Comparison of ENCODE assay signal across 8 cellular contexts in genomic region chr3:49462222-49462621, GRCh38. TPM values are rescaled to one million over a fixed set of nuclear protein-coding genes. Genes with fewer than 3 reads are reported as not detected.
DNase-seq lines count a peak whose midpoint lies in the region; ATAC-seq and TF ChIP-seq lines count a peak whose summit lies in the region.

No MANE protein-coding gene starts in this region.

- H3K36me3 Mint-ChIP-seq in brain = no peaks in the 10 kb centered on the region
- H3K36me3 Mint-ChIP-seq in type B pancreatic cell = no peaks in the 10 kb centered on the region

- DNase-seq in heart right ventricle (no peak), Right ventricle myocardium superior (no peak), left kidney (ENCODE audit: low read depth, low spot score) (peak; percentile 40), type B pancreatic cell (ENCODE audit: extremely low spot score, unreplicated experiment) (no peak), ureter (ENCODE audit: low spot score) (no peak), DMS153 treated with DMSO at 0.1 percent for 48 hours (lab: John Stamatoyannopoulos, UW; ENCODE audit: unreplicated experiment) (no peak)

- WGBS in heart right ventricle, 2 donors = 65 to 77% methylated on average over 3 of the region's 3 CpGs

- H3K4me1 Mint-ChIP-seq in brain = peaks cover 46% of the 10 kb centered on the region
- peaks cover 28% of the 10 kb centered on the region for H3K4me1 Mint-ChIP-seq in type B pancreatic cell (ENCODE audit: unreplicated experiment)

- H3K27ac Mint-ChIP-seq in brain (peak overlapping the region in 4 of 5 experiments; percentile 83 to 94 (median 86)), type B pancreatic cell (peak overlapping the region; percentile 93)

- intact Hi-C loops in heart right ventricle (cut with DNase I) = no loop called here
- intact Hi-C loops in Right ventricle myocardium superior (cut with DNase I) = loop anchor here (10.0 kb wide), 1 partner anchor 213 kb away; the partner anchor contains the start of gene APEH

- no peak for TF ChIP-seq CTCF in heart right ventricle (IDR thresholded peaks at IDR 0.05)
- no peak for TF ChIP-seq CTCF in brain (conservative IDR thresholded peaks at IDR 0.05)
- TF ChIP-seq CTCF in type B pancreatic cell (conservative IDR thresholded peaks at IDR 0.05) = no peak

- peak in 1 of 8 donors; percentile 17 for ATAC-seq in heart right ventricle
- no peak for ATAC-seq in Right ventricle myocardium superior (ENCODE audit: poor library complexity)
- ATAC-seq in GM19351 (IDR thresholded peaks at IDR 0.05; ENCODE audit: unreplicated experiment) = no peak

- no peaks in the 10 kb centered on the region for H3K27me3 Mint-ChIP-seq in brain
- H3K27me3 Mint-ChIP-seq in type B pancreatic cell = no peaks in the 10 kb centered on the region

- no peaks in the 10 kb centered on the region for H3K36me3 ChIP-seq in heart right ventricle

- H3K9me3 Mint-ChIP-seq in brain = peaks cover 0 to 5% (median 0%) of the 10 kb centered on the region in 5 experiments
- no peaks in the 10 kb centered on the region for H3K9me3 Mint-ChIP-seq in type B pancreatic cell

- H3K4me1 ChIP-seq in heart right ventricle = peaks cover 9 to 45% (median 26%) of the 10 kb centered on the region in 9 donors

- no peak overlapping the region for H3K4me3 ChIP-seq in heart right ventricle

- peak overlapping the region in 8 of 10 donors; percentile 31 to 57 (median 52) for H3K27ac ChIP-seq in heart right ventricle

- H3K9me3 ChIP-seq in heart right ventricle = no peaks in the 10 kb centered on the region

- no peaks in the 10 kb centered on the region for H3K27me3 ChIP-seq in heart right ventricle

- peak overlapping the region in 1 of 5 experiments; percentile 16 for H3K4me3 Mint-ChIP-seq in brain
- H3K4me3 Mint-ChIP-seq in type B pancreatic cell = peak overlapping the region; percentile 37

RNA-seq across cellular contexts. Expression of gene DAG1, which starts 7.8 kb away (rescaled TPM):
- total RNA-seq in heart right ventricle = 100 to 1,000 TPM; 118 to 173 (median 139) TPM
- 10 to 100 TPM; 37.7 to 50.9 TPM for polyA plus RNA-seq in heart right ventricle
- 122 TPM for total RNA-seq in Right ventricle myocardium superior
- 54.5 TPM for polyA plus RNA-seq in brain (ENCODE audit: insufficient read depth, low read depth, low replicate concordance)
- total RNA-seq in type B pancreatic cell (ENCODE audit: low replicate concordance) = 84.3 and 126 TPM in 2 replicates
- total RNA-seq in ureter = 94.0 TPM

RNA-seq across cellular contexts. Expression of gene NICN1, which starts 33.1 kb away (rescaled TPM):
- total RNA-seq in heart right ventricle (10 to 100 TPM; 13.9 to 22.5 (median 18.3) TPM), Right ventricle myocardium superior (15.7 TPM), type B pancreatic cell (ENCODE audit: low replicate concordance) (16.2 and 27.1 TPM in 2 replicates), ureter (27.4 TPM)
- polyA plus RNA-seq in heart right ventricle (1 to 10 TPM; 7.7 to 8.3 TPM), brain (ENCODE audit: insufficient read depth, low read depth, low replicate concordance) (13.2 TPM)

RNA-seq across cellular contexts. Expression of gene AMT, which starts 39.9 kb away (rescaled TPM):
- total RNA-seq in heart right ventricle = 10 to 100 TPM; 21.3 to 40.9 (median 34.3) TPM
- polyA plus RNA-seq in heart right ventricle = 10 to 100 TPM in 1 of 2 donors, 1 to 10 TPM in 1; 3.2 to 22.6 TPM
- 32.2 TPM for total RNA-seq in Right ventricle myocardium superior
- polyA plus RNA-seq in brain (ENCODE audit: insufficient read depth, low read depth, low replicate concordance) = 2.7 TPM
- 12.5 and 21.6 TPM in 2 replicates for total RNA-seq in type B pancreatic cell (ENCODE audit: low replicate concordance)
- 29.1 TPM for total RNA-seq in ureter

RNA-seq across cellular contexts. Expression of gene TCTA, which starts 50.0 kb away (rescaled TPM):
- total RNA-seq in heart right ventricle = 10 to 100 TPM; 13.9 to 22.6 (median 17.6) TPM
- polyA plus RNA-seq in heart right ventricle = 10 to 100 TPM; 16.5 to 19.0 TPM
- total RNA-seq in Right ventricle myocardium superior = 13.4 TPM
- 56.6 TPM for polyA plus RNA-seq in brain (ENCODE audit: insufficient read depth, low read depth, low replicate concordance)
- total RNA-seq in type B pancreatic cell (ENCODE audit: low replicate concordance) = 25.0 and 31.4 TPM in 2 replicates
- total RNA-seq in ureter = 37.1 TPM

RNA-seq across cellular contexts. Expression of gene RHOA, which starts 50.4 kb away (rescaled TPM):
- total RNA-seq in heart right ventricle (100 to 1,000 TPM; 226 to 335 (median 250) TPM), Right ventricle myocardium superior (255 TPM), type B pancreatic cell (ENCODE audit: low replicate concordance) (300 and 325 TPM in 2 replicates), ureter (379 TPM)
- polyA plus RNA-seq in heart right ventricle (100 to 1,000 TPM; 139 to 291 TPM), brain (ENCODE audit: insufficient read depth, low read depth, low replicate concordance) (385 TPM)
